8 cellular contexts compared by ENCODE assay signal in the genomic region with DNA sequence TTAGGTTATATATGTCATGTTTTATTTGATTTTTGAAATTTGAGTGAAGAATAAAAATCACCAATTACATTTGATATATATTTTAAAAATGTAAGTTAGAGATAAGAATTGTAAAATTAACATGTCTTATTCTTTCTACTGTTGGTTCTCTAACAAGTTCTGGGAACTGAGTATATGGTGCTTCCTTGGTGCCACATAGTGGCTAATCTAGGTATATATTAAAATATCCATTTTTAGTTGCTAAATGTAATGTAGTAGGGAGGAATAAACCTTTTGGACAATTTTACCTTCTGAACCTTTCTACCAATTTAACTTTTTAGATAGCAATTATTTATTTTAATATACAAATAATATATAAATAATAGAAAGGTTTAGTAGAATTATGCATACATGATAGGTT. TPM values are rescaled to one million over a fixed set of nuclear protein-coding genes. Genes with fewer than 3 reads are reported as not detected.
DNase-seq lines count a peak whose midpoint lies in the region; ATAC-seq and TF ChIP-seq lines count a peak whose summit lies in the region.

No MANE protein-coding gene starts in this region.

- H3K27me3 ChIP-seq in foreskin keratinocyte (no peaks in the 10 kb centered on the region), thyroid gland (no peaks in the 10 kb centered on the region)

- H3K4me1 Mint-ChIP-seq in T-helper 2 cell treated with Interferon-gamma antibody and Interleukin-4, amounts not matched to agents 5 μg/mL and 100 μg/mL, for 36 hours (ENCODE audit: low read depth): no peaks in the 10 kb centered on the region

- DNase-seq in D341Med (ENCODE audit: low spot score): peak; percentile 28
- DNase-seq in RPMI8226: peak; percentile 20
- DNase-seq in foreskin keratinocyte: no peak
- no peak for DNase-seq in thyroid gland
- no peak for DNase-seq in T-helper 2 cell treated with Interferon-gamma antibody and Interleukin-4, amounts not matched to agents 5 μg/mL and 100 μg/mL, for 36 hours (ENCODE audit: low spot score)
- no peak for DNase-seq in NCI-H1436 (lab: John Stamatoyannopoulos, UW)

- no peak overlapping the region for H3K27ac Mint-ChIP-seq in T-helper 2 cell treated with Interferon-gamma antibody and Interleukin-4, amounts not matched to agents 5 μg/mL and 100 μg/mL, for 36 hours

- no peak overlapping the region for H3K4me3 Mint-ChIP-seq in T-helper 2 cell treated with Interferon-gamma antibody and Interleukin-4, amounts not matched to agents 5 μg/mL and 100 μg/mL, for 36 hours

- H3K4me1 ChIP-seq in foreskin keratinocyte (no peaks in the 10 kb centered on the region), thyroid gland (no peaks in the 10 kb centered on the region)

- no peaks in the 10 kb centered on the region for H3K36me3 ChIP-seq in thyroid gland

- no peaks in the 10 kb centered on the region for H3K9me3 ChIP-seq in thyroid gland

- TF ChIP-seq POLR2A in thyroid gland (IDR thresholded peaks at IDR 0.05): no peak

- H3K9me3 Mint-ChIP-seq in T-helper 2 cell treated with Interferon-gamma antibody and Interleukin-4, amounts not matched to agents 5 μg/mL and 100 μg/mL, for 36 hours: no peaks in the 10 kb centered on the region

- H3K27ac ChIP-seq in foreskin keratinocyte (no peak overlapping the region), thyroid gland (no peak overlapping the region)

- intact Hi-C loops in thyroid gland (cut with DNase I): no loop called here

- ATAC-seq in GM19452 (IDR thresholded peaks at IDR 0.05; ENCODE audit: unreplicated experiment): peak; percentile 80
- ATAC-seq in HG03571 (IDR thresholded peaks at IDR 0.05; ENCODE audit: unreplicated experiment): peak; percentile 89
- peak; percentile 82 for ATAC-seq in foreskin keratinocyte

- H3K36me3 Mint-ChIP-seq in T-helper 2 cell treated with Interferon-gamma antibody and Interleukin-4, amounts not matched to agents 5 μg/mL and 100 μg/mL, for 36 hours (ENCODE audit: low read depth): no peaks in the 10 kb centered on the region

- TF ChIP-seq CTCF in foreskin keratinocyte (conservative IDR thresholded peaks at IDR 0.05) (peak; percentile 76), thyroid gland (IDR thresholded peaks at IDR 0.05) (peak in 4 of 6 experiments; percentile 17 to 57 (median 50))

- H3K27me3 Mint-ChIP-seq in T-helper 2 cell treated with Interferon-gamma antibody and Interleukin-4, amounts not matched to agents 5 μg/mL and 100 μg/mL, for 36 hours (ENCODE audit: low read depth): peaks cover 5% of the 10 kb centered on the region

- no peak overlapping the region for H3K4me3 ChIP-seq in thyroid gland (replicated peaks in 1 of 3)

RNA-seq across cellular contexts. Expression of a gene that starts 17.5 kb away (rescaled TPM):
- total RNA-seq in foreskin keratinocyte (0.28 and 0.95 TPM in 2 replicates), thyroid gland (10 to 100 TPM; 12.6 to 73.8 (median 32.5) TPM)
- polyA plus RNA-seq in foreskin keratinocyte: 0.50 and 0.86 TPM in 2 replicates

RNA-seq across cellular contexts. Expression of a gene that starts 50.9 kb away (rescaled TPM):
- total RNA-seq in foreskin keratinocyte (5.1 and 6.1 TPM in 2 replicates), thyroid gland (10 to 100 TPM; 11.9 to 34.3 (median 27.4) TPM)
- polyA plus RNA-seq in foreskin keratinocyte: 1.8 and 1.9 TPM in 2 replicates

RNA-seq across cellular contexts. Expression of a gene that starts 58.7 kb away (rescaled TPM):
- not detected in 2 replicates for total RNA-seq in foreskin keratinocyte
- polyA plus RNA-seq in foreskin keratinocyte: not detected in 2 replicates
- total RNA-seq in thyroid gland: not detected

Comparison
In these comparisons a context has a peak if more than half of its experiments do, and no peak if none do; other contexts are left out.
1. DNase-seq: peak in D341Med (single experiment) and RPMI8226 (single experiment); none in foreskin keratinocyte (0 of 2), thyroid gland (0 of 2), T-helper 2 cell treated with Interferon-gamma antibody and Interleukin-4, amounts not matched to agents 5 μg/mL and 100 μg/mL, for 36 hours (single experiment) and NCI-H1436 (single experiment).
2. Peak in every context shown above with its lines, with median percentiles within 50 percentile points of each other: ATAC-seq.